Comparison of ENCODE assay signal across 18 cellular contexts in the genomic region with DNA sequence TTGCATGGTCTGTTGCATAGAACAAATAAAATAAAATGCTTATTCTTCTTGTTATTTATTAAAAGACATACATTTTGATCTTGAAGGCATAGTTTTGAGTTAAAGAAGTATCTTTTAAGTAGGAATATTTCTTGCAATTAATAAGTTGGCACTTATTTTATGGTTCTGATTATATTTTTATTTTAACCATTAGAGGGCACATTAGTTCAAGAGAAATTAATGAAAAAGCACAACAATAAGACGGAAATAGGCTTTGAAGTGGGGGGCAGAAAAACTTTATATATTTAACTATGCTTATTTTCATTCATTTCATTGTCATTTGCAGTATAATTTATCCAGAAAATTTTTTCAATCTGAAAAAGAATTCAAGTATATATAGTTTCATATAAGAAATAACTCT. TPM values are rescaled to one million over a fixed set of nuclear protein-coding genes. Genes with fewer than 3 reads are reported as not detected.
DNase-seq lines count a peak whose midpoint lies in the region; ATAC-seq, FAIRE-seq and TF ChIP-seq lines count a peak whose summit lies in the region.
"Had no signal": no experiment of that assay in that cellular context is flagged by ENCODE, and none has a peak within 500 bp of the region (broad histone marks: within the 10 kb centered on the region; RNA-seq: fewer than 3 reads in every experiment).

No MANE protein-coding gene starts in this region.

- POLR2A ChIA-PET in HCT116 (lab: Charles Lee), result no interaction called here
- POLR2A ChIA-PET in OCI-LY7 (lab: Charles Lee), result interaction anchor here (0.6 to 1.6 kb wide), 3 partner anchors 11 to 140 kb away, joined by 3 to 6 read pairs (median 3); no protein-coding TSS in a partner anchor

- peaks cover 9% of the 10 kb centered on the region; the same call in 1 of the 2 replicates for H3K27me3 ChIP-seq in HCT116 (ENCODE audit: insufficient read depth, low read length)
- H3K27me3 ChIP-seq: MG63, Peyer's patch had no signal

- TF ChIP-seq RAD21 in HCT116 (IDR thresholded peaks at IDR 0.05; ENCODE audit: low read depth), result 0 out of 2 replicates have a peak, but pooled peaks have one; percentile 19

- H3K27me3 Mint-ChIP-seq in CD14-positive monocyte (ENCODE audit: low read depth in 3 of 3), result peaks cover 2 to 4% (median 3%) of the 10 kb centered on the region in 3 donors

- no peak overlapping the region for H3K4me3 ChIP-seq in HCT116 (replicated peaks in 1 of 2; ENCODE audit: low read depth in 1 of 2, low read length in 2 of 2)
- H3K4me3 ChIP-seq in OCI-LY7 (ENCODE audit: low read depth, low read length, poor library complexity, severe bottlenecking), result no peak overlapping the region
- H3K4me3 ChIP-seq: MG63, Peyer's patch had no signal

- BruUV-seq in HCT116 (replicated peaks; lab: Mats Ljungman, UMichigan) (no TSS peak), OCI-LY7 (replicated peaks; lab: Mats Ljungman, UMichigan) (no TSS peak)

- H2AFZ ChIP-seq in HCT116 (ENCODE audit: low read depth, low read length, poor library complexity, severe bottlenecking) (no peak overlapping the region), OCI-LY7 (ENCODE audit: low read length) (no peak overlapping the region)

- DNase-seq in HCT116 (ENCODE audit: low read depth, low spot score), result no peak
- no peak for DNase-seq in OCI-LY7 (ENCODE audit: low spot score)
- DNase-seq in globus pallidus (ENCODE audit: low spot score), result no peak
- no peak for DNase-seq in NCI-H510A treated with DMSO at 0.1 percent for 48 hours (lab: John Stamatoyannopoulos, UW)
- DNase-seq in CD14-positive monocyte (ENCODE audit: low spot score), result no peak
- DNase-seq: COR-L47, HCEC 1CT, KG1, MG63, NCI-H187 treated with DMSO at 0.1 percent for 48 hours, NCI-H2171 treated with DMSO at 0.1 percent for 48 hours, NCI-H446 treated with DMSO at 0.1 percent for 48 hours, NCI-H748 treated with DMSO at 0.1 percent for 48 hours, Peyer's patch, SHP77 had no signal

- H3K9me3 ChIP-seq in HCT116 (ENCODE audit: control insufficient read depth in 1 of 2, insufficient read depth in 1 of 2, low read depth in 1 of 2, low read length in 2 of 2), result no peaks in the 10 kb centered on the region
- no peaks in the 10 kb centered on the region for H3K9me3 ChIP-seq in OCI-LY7 (ENCODE audit: low read length)
- H3K9me3 ChIP-seq: MG63, Peyer's patch had no signal

- H3K9ac ChIP-seq in HCT116 (ENCODE audit: low read length), result no peak overlapping the region

- peaks cover 0 to 6% (median 2%) of the 10 kb centered on the region in 7 donors for H3K9me3 Mint-ChIP-seq in CD14-positive monocyte

- H3K4me3 Mint-ChIP-seq in CD14-positive monocyte, result no peak overlapping the region

- intact Hi-C loops in HCT116 (cut with micrococcal nuclease) (no loop called here), OCI-LY7 (cut with micrococcal nuclease; ENCODE audit: unreplicated experiment) (no loop called here), CD14-positive monocyte (cut with micrococcal nuclease) (no loop called here)

- no peak for TF ChIP-seq POLR2A in HCT116 (IDR thresholded peaks at IDR 0.05; ENCODE audit: borderline replicate concordance, extremely low read depth, insufficient read depth, insufficient read length)

- RAD21 ChIA-PET in HCT116 (lab: Charles Lee; ENCODE audit: low non-redundant PET in 1 of 2, low total read pairs in 2 of 2, uncharacterized antibody in 2 of 2, unreplicated experiment in 2 of 2), result no interaction called here

- H3K4me1 ChIP-seq in HCT116 (ENCODE audit: control insufficient read depth in 1 of 2, insufficient read depth in 2 of 2, low read length in 2 of 2) (no peaks in the 10 kb centered on the region), OCI-LY7 (ENCODE audit: insufficient read depth, low read length, poor library complexity, severe bottlenecking) (no peaks in the 10 kb centered on the region)
- H3K4me1 ChIP-seq: Peyer's patch had no signal

- H3K4me1 Mint-ChIP-seq in CD14-positive monocyte, result no peaks in the 10 kb centered on the region

- no peak overlapping the region for H3K27ac Mint-ChIP-seq in CD14-positive monocyte

- H3K9me2 ChIP-seq in HCT116 (ENCODE audit: insufficient read depth) (no peaks in the 10 kb centered on the region), OCI-LY7 (ENCODE audit: insufficient read depth, low read length) (no peaks in the 10 kb centered on the region)

- TF ChIP-seq CTCF in HCT116 (IDR thresholded peaks at IDR 0.05 in 2 of 3, conservative IDR thresholded peaks at IDR 0.05 in 1 of 3; ENCODE audit: borderline replicate concordance in 1 of 3, insufficient read depth in 1 of 3, low read depth in 2 of 3, low read length in 2 of 3) (0 out of 6 replicates have a peak, but pooled peaks of 1 of the 3 experiments have one; percentile 15), OCI-LY7 (conservative IDR thresholded peaks at IDR 0.05; ENCODE audit: low read length) (peak; percentile 68), CD14-positive monocyte (IDR thresholded peaks at IDR 0.05) (no peak)

- H3K4me2 ChIP-seq in HCT116 (ENCODE audit: low read length), result no peak overlapping the region
- H3K4me2 ChIP-seq in OCI-LY7 (ENCODE audit: low read length), result no peak overlapping the region

- peak; percentile 63 for FAIRE-seq in A204.1 (lab: Jason Lieb, UNC)
- peak; percentile 4 for FAIRE-seq in endometrium (lab: Jason Lieb, UNC)

- H4K20me1 ChIP-seq in HCT116 (ENCODE audit: insufficient read depth) (no peaks in the 10 kb centered on the region), OCI-LY7 (ENCODE audit: insufficient read depth, low read length) (no peaks in the 10 kb centered on the region)

- H3K79me2 ChIP-seq in HCT116 (ENCODE audit: insufficient read depth, low read length) (no peaks in the 10 kb centered on the region), OCI-LY7 (ENCODE audit: insufficient read depth, low read depth, low read length) (no peaks in the 10 kb centered on the region)

- H3K36me3 ChIP-seq in HCT116 (ENCODE audit: control insufficient read depth in 1 of 2, insufficient read depth in 2 of 2, low read length in 2 of 2) (no peaks in the 10 kb centered on the region), OCI-LY7 (ENCODE audit: insufficient read depth, low read length) (no peaks in the 10 kb centered on the region)
- H3K36me3 ChIP-seq: MG63, Peyer's patch had no signal

- no peak overlapping the region for H3K27ac ChIP-seq in HCT116 (ENCODE audit: low read depth, low read length)
- H3K27ac ChIP-seq in OCI-LY7 (ENCODE audit: low read depth, low read length, poor library complexity, severe bottlenecking), result no peak overlapping the region
- H3K27ac ChIP-seq: Peyer's patch had no signal

- no peaks in the 10 kb centered on the region for H3K36me3 Mint-ChIP-seq in CD14-positive monocyte

- ATAC-seq in HCT116 (no peak), HG03097 (IDR thresholded peaks at IDR 0.05; ENCODE audit: low FRiP score, unreplicated experiment) (no peak)

- CTCF ChIA-PET in HCT116 (lab: Charles Lee), result interaction anchor here (1.0 kb wide), 1 partner anchor 230 kb away, joined by 4 read pairs; no protein-coding TSS in a partner anchor
- CTCF ChIA-PET in OCI-LY7 (lab: Charles Lee; ENCODE audit: unreplicated experiment), result no interaction called here

TF ChIP-seq in HCT116, 20 proteins besides CTCF, POLR2A, EP300 and RAD21:
- TF ChIP-seq TCF7L2 (IDR thresholded peaks at IDR 0.05; ENCODE audit: borderline replicate concordance, extremely low read depth, insufficient read depth, insufficient read length) (no peak), POLR2AphosphoS5 (IDR thresholded peaks at IDR 0.05; ENCODE audit: low read depth, low read length) (no peak), SP1 (IDR thresholded peaks at IDR 0.05; ENCODE audit: low read depth) (no peak)

RNA-seq across cellular contexts. Expression of a gene that starts 44.2 kb away (rescaled TPM):
- 26.6 TPM for total RNA-seq in HCT116 (2021; ENCODE audit: unreplicated experiment)
- polyA plus RNA-seq in HCT116 (2012), result 10.4 and 12.7 TPM in 2 replicates
- 25.6 and 29.5 TPM in 2 replicates for total RNA-seq in OCI-LY7 (2014; rRNA removed; shearing (Covaris generic))
- total RNA-seq in OCI-LY7 (2022), result 45.7 and 46.3 TPM in 2 replicates
- 10 to 100 TPM; 15.3 to 20.0 TPM for polyA plus RNA-seq in CD14-positive monocyte
